In the genomic region with DNA sequence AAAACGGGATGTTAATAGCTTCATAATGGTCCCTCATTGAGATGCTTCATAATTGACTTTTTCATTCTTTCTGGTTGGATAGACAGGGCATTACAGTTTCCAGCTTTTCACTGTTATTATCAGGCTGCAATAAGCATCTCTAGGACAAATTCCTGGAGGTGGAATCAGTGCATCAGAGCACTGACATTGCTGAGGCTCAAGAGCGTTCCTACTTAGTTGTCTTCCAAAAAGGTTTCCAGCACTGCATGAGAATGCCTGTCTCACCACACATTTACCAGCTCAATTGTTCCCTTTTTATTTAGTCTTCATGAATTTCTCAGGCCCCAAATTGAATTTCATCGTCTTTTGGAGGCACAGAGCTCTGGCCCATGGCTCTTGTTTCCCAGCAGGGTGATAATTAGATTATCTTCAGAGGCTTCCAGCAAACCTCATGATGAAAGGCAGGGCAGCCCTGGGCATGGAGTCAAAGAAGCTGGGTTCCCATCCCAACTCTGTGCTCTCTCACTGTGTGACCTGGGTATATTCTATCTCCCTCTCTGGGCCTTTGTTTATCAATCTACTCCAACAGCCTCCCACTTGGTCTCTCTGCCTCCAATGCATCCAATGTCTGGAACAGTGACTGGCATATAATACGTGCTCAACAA, we compare ENCODE assay signal across 1 cellular context.
TF ChIP-seq lines count a peak whose summit lies in the region.

No MANE protein-coding gene starts in this region.

TF ChIP-seq in IMR-90, 13 proteins besides CTCF, POLR2A, EP300 and RAD21 (continued from another document):
- TF ChIP-seq MAFK (IDR thresholded peaks at IDR 0.05; ENCODE audit: low read depth, low read length) = no peak
